8 cellular contexts compared by ENCODE assay signal in the genomic region with DNA sequence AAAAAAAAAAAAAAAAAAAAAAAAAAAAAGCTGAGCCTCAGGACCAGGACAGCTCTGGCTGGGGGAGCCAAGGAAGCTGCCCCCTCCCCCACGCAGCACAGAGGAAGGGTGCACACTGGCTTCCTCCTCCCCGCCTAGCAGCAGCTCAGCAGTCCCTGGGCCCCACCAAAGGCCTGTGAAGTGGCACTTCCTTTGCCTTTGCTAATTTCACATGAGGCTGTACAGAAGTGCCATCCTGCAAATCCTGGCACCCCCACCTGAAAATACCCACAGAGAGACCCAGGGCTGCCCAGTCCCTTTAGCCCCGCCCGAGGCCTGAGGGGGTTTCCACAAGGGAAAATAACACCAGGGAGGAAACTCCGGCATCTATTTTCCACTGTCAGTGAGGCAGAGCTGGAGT. TPM values are rescaled to one million over a fixed set of nuclear protein-coding genes. Genes with fewer than 3 reads are reported as not detected.
DNase-seq lines count a peak whose midpoint lies in the region; ATAC-seq and TF ChIP-seq lines count a peak whose summit lies in the region.

No MANE protein-coding gene starts in this region.

- POLR2A ChIA-PET in activated CD4-positive, alpha-beta T cell treated with anti-CD3 and anti-CD28 coated beads for 36 hours (lab: Charles Lee), result interaction anchor here (0.6 to 1.4 kb wide), 4 partner anchors 18 to 52 kb away, joined by 3 to 6 read pairs (median 3); partner anchors contain the start of gene PGAP2

- H3K4me3 Mint-ChIP-seq in activated CD4-positive, alpha-beta T cell treated with anti-CD3 and anti-CD28 coated beads for 36 hours, result peak overlapping the region; percentile 93

- peaks cover 71% of the 10 kb centered on the region for H3K36me3 Mint-ChIP-seq in activated CD4-positive, alpha-beta T cell treated with anti-CD3 and anti-CD28 coated beads for 36 hours (ENCODE audit: low read depth)

- CTCF ChIA-PET in activated CD4-positive, alpha-beta T cell treated with anti-CD3 and anti-CD28 coated beads for 36 hours (lab: Charles Lee), result interaction anchor here (1.3 to 10.4 kb wide), 4 partner anchors 16 to 236 kb away, joined by 3 to 218 read pairs (median 22); partner anchors contain the start of gene STIM1

- intact Hi-C loops in activated CD4-positive, alpha-beta T cell treated with anti-CD3 and anti-CD28 coated beads for 36 hours (cut with DNase I, micrococcal nuclease), result no loop called here

- no peak for TF ChIP-seq CTCF in GM20000 (IDR thresholded peaks at IDR 0.05; ENCODE audit: extremely low read depth, missing control alignments)

- ATAC-seq in activated CD4-positive, alpha-beta T cell treated with anti-CD3 and anti-CD28 coated beads for 36 hours, result no peak
- no peak for ATAC-seq in GM21390 (IDR thresholded peaks at IDR 0.05; ENCODE audit: unreplicated experiment)
- ATAC-seq in HG03342 (IDR thresholded peaks at IDR 0.05; ENCODE audit: unreplicated experiment), result no peak
- no peak for ATAC-seq in HG02885 (IDR thresholded peaks at IDR 0.05; ENCODE audit: poor library complexity, unreplicated experiment)

- H3K27ac Mint-ChIP-seq in activated CD4-positive, alpha-beta T cell treated with anti-CD3 and anti-CD28 coated beads for 36 hours, result peak overlapping the region; percentile 97

- H3K4me1 Mint-ChIP-seq in activated CD4-positive, alpha-beta T cell treated with anti-CD3 and anti-CD28 coated beads for 36 hours, result peaks cover 71% of the 10 kb centered on the region

- DNase-seq in GM20000 (ENCODE audit: low spot score) (peak; percentile 45), NCI-H187 (lab: John Stamatoyannopoulos, UW) (no peak)
- DNase-seq in activated CD4-positive, alpha-beta T cell treated with anti-CD3 and anti-CD28 coated beads for 36 hours, result peak; percentile 73
- DNase-seq in effector CD8-positive, alpha-beta T cell (lab: John Stamatoyannopoulos, UW), result peak; percentile 19
- DNase-seq in stimulated activated CD4-positive, alpha-beta T cell treated with anti-CD3 and anti-CD28 coated beads, Interleukin-4, amount 100 ng/mL, for 1 hour, result peak; percentile 52

- no peaks in the 10 kb centered on the region for H3K27me3 Mint-ChIP-seq in activated CD4-positive, alpha-beta T cell treated with anti-CD3 and anti-CD28 coated beads for 36 hours

- no peaks in the 10 kb centered on the region for H3K9me3 Mint-ChIP-seq in activated CD4-positive, alpha-beta T cell treated with anti-CD3 and anti-CD28 coated beads for 36 hours (ENCODE audit: low read depth)

RNA-seq across cellular contexts. Expression of gene RHOG, which starts 3.9 kb away (rescaled TPM):
- 100 to 1,000 TPM; 157 to 180 TPM for total RNA-seq in activated CD4-positive, alpha-beta T cell treated with anti-CD3 and anti-CD28 coated beads for 36 hours

RNA-seq across cellular contexts. Expression of gene STIM1, which starts 18.6 kb away (rescaled TPM):
- 10 to 100 TPM; 60.0 to 62.6 TPM for total RNA-seq in activated CD4-positive, alpha-beta T cell treated with anti-CD3 and anti-CD28 coated beads for 36 hours

RNA-seq across cellular contexts. Expression of gene PGAP2, which starts 28.5 kb away (rescaled TPM):
- total RNA-seq in activated CD4-positive, alpha-beta T cell treated with anti-CD3 and anti-CD28 coated beads for 36 hours, result 10 to 100 TPM; 33.6 to 39.2 TPM

RNA-seq across cellular contexts. Expression of gene NUP98, which starts 39.5 kb away (rescaled TPM):
- 100 to 1,000 TPM in 1 of 2 experiments, 10 to 100 TPM in 1; 96.0 to 134 TPM for total RNA-seq in activated CD4-positive, alpha-beta T cell treated with anti-CD3 and anti-CD28 coated beads for 36 hours

Comparison
In these comparisons a context has a peak if more than half of its experiments do, and no peak if none do; other contexts are left out.
1. DNase-seq: peak in GM20000 (single experiment), activated CD4-positive, alpha-beta T cell treated with anti-CD3 and anti-CD28 coated beads for 36 hours (single experiment), effector CD8-positive, alpha-beta T cell (single experiment) and stimulated activated CD4-positive, alpha-beta T cell treated with anti-CD3 and anti-CD28 coated beads, Interleukin-4, amount 100 ng/mL, for 1 hour (single experiment); none in NCI-H187 (0 of 2).